15 cellular contexts compared by ENCODE assay signal in genomic region chr14:92578511-92578910, GRCh38.
A peak's percentile ranks its signal among the peaks of the same experiment; 100 is the strongest.
DNase-seq lines count a peak whose midpoint lies in the region; ATAC-seq lines count a peak whose summit lies in the region.
"Had no signal": no experiment of that assay in that cellular context is flagged by ENCODE, and none has a peak within 500 bp of the region (broad histone marks: within the 10 kb centered on the region; RNA-seq: fewer than 3 reads in every experiment).

No MANE protein-coding gene starts in this region.

- H3K9me3 Mint-ChIP-seq in activated naive CD8-positive, alpha-beta T cell treated with anti-CD3 and anti-CD28 coated beads, Interleukin-2, amount 50 U/mL, for 24 hours, result peaks cover 8% of the 10 kb centered on the region
- H3K9me3 Mint-ChIP-seq in activated CD4-positive, alpha-beta T cell treated with anti-CD3 and anti-CD28 coated beads for 36 hours (ENCODE audit: low read depth), result no peaks in the 10 kb centered on the region

- H3K27me3 Mint-ChIP-seq in activated naive CD8-positive, alpha-beta T cell treated with anti-CD3 and anti-CD28 coated beads, Interleukin-2, amount 50 U/mL, for 24 hours, result no peaks in the 10 kb centered on the region
- H3K27me3 Mint-ChIP-seq in activated CD4-positive, alpha-beta T cell treated with anti-CD3 and anti-CD28 coated beads for 36 hours, result no peaks in the 10 kb centered on the region

- ATAC-seq in activated naive CD8-positive, alpha-beta T cell treated with anti-CD3 and anti-CD28 coated beads, Interleukin-2, amount 50 U/mL, for 24 hours, result no peak
- no peak for ATAC-seq in left colon
- no peak for ATAC-seq in activated CD4-positive, alpha-beta T cell treated with anti-CD3 and anti-CD28 coated beads for 36 hours
- ATAC-seq: activated CD4-positive, CD25-positive, alpha-beta regulatory T cell treated with anti-CD3 and anti-CD28 coated beads, Interleukin-2, amount 50 U/mL, for 24 hours; GM12878 had no signal

- H3K27ac Mint-ChIP-seq in activated naive CD8-positive, alpha-beta T cell treated with anti-CD3 and anti-CD28 coated beads, Interleukin-2, amount 50 U/mL, for 24 hours, result peak overlapping the region; percentile 23
- H3K27ac Mint-ChIP-seq in activated CD4-positive, alpha-beta T cell treated with anti-CD3 and anti-CD28 coated beads for 36 hours, result no peak overlapping the region

- peaks cover 91% of the 10 kb centered on the region for H3K4me1 Mint-ChIP-seq in activated naive CD8-positive, alpha-beta T cell treated with anti-CD3 and anti-CD28 coated beads, Interleukin-2, amount 50 U/mL, for 24 hours
- H3K4me1 Mint-ChIP-seq in activated CD4-positive, alpha-beta T cell treated with anti-CD3 and anti-CD28 coated beads for 36 hours, result peaks cover 59% of the 10 kb centered on the region

- POLR2A ChIA-PET in activated CD4-positive, alpha-beta T cell treated with anti-CD3 and anti-CD28 coated beads for 36 hours (lab: Charles Lee), result no interaction called here

- no peak overlapping the region for H3K4me3 Mint-ChIP-seq in activated naive CD8-positive, alpha-beta T cell treated with anti-CD3 and anti-CD28 coated beads, Interleukin-2, amount 50 U/mL, for 24 hours
- H3K4me3 Mint-ChIP-seq in activated CD4-positive, alpha-beta T cell treated with anti-CD3 and anti-CD28 coated beads for 36 hours, result no peak overlapping the region

- DNase-seq in AG08396 (ENCODE audit: low spot score) (peak; percentile 22), GM03348 (ENCODE audit: low spot score) (peak; percentile 35), glomerular visceral epithelial cell (ENCODE audit: extremely low spot score) (peak; percentile 8), left colon (no peak), NAMALWA (ENCODE audit: low spot score) (no peak)
- DNase-seq in activated naive CD8-positive, alpha-beta T cell treated with anti-CD3 and anti-CD28 coated beads, Interleukin-2, amount 50 U/mL, for 24 hours, result no peak
- no peak for DNase-seq in activated CD4-positive, alpha-beta T cell treated with anti-CD3 and anti-CD28 coated beads for 36 hours
- no peak for DNase-seq in stimulated activated CD4-positive, alpha-beta T cell treated with anti-CD3 and anti-CD28 coated beads, Interleukin-4, amount 100 ng/mL, for 24 hours
- DNase-seq: adrenal gland, DND-41, NCI-H1694 treated with DMSO at 0.1 percent for 48 hours, NCI-H524, T-helper 1 cell had no signal

- H3K36me3 Mint-ChIP-seq in activated naive CD8-positive, alpha-beta T cell treated with anti-CD3 and anti-CD28 coated beads, Interleukin-2, amount 50 U/mL, for 24 hours (ENCODE audit: low read depth), result peaks cover 75% of the 10 kb centered on the region
- H3K36me3 Mint-ChIP-seq in activated CD4-positive, alpha-beta T cell treated with anti-CD3 and anti-CD28 coated beads for 36 hours (ENCODE audit: low read depth), result peaks cover 23% of the 10 kb centered on the region

- intact Hi-C loops in left colon (cut with DNase I, micrococcal nuclease), result no loop called here
- intact Hi-C loops in activated CD4-positive, alpha-beta T cell treated with anti-CD3 and anti-CD28 coated beads for 36 hours (cut with DNase I, micrococcal nuclease), result no loop called here

- CTCF ChIA-PET in activated CD4-positive, alpha-beta T cell treated with anti-CD3 and anti-CD28 coated beads for 36 hours (lab: Charles Lee), result interaction anchor here (1.0 to 1.4 kb wide), 2 partner anchors 35 to 55 kb away, joined by 3 to 6 read pairs; no protein-coding TSS in a partner anchor

Comparison
In these comparisons a context has a peak if more than half of its experiments do, and no peak if none do; other contexts are left out.
1. DNase-seq: peak in AG08396 (single experiment), GM03348 (single experiment) and glomerular visceral epithelial cell (single experiment); none in activated naive CD8-positive, alpha-beta T cell treated with anti-CD3 and anti-CD28 coated beads, Interleukin-2, amount 50 U/mL, for 24 hours (single experiment), left colon (0 of 2), NAMALWA (single experiment), activated CD4-positive, alpha-beta T cell treated with anti-CD3 and anti-CD28 coated beads for 36 hours (single experiment) and stimulated activated CD4-positive, alpha-beta T cell treated with anti-CD3 and anti-CD28 coated beads, Interleukin-4, amount 100 ng/mL, for 24 hours (single experiment).